15 cellular contexts compared by ENCODE assay signal in the genomic region with DNA sequence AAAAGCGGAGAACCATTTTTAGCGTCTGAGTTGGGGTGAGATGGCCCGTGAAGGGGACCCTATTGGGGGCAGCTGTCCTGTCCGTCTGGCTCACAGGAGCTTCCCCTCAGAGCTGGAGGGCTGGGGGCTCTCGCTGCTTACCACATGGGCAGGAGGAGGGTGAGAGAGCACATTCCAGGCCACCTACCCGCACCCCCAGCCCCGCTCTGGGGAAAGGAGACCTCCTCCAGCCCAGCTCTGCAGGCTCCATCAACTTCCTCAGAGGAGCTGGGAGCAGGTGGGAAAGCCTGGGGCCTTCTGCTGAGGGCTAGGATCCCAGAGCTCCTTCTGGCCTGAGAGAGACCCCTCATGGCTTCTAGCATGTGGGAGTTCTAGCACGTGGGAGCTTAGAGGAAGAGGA.
"Had no signal": no experiment of that assay in that cellular context is flagged by ENCODE, and none has a peak within 500 bp of the region (broad histone marks: within the 10 kb centered on the region; RNA-seq: fewer than 3 reads in every experiment).

No MANE protein-coding gene starts in this region.

- H3K27me3 ChIP-seq: brain microvascular endothelial cell, upper lobe of right lung had no signal

- H3K36me3 ChIP-seq: brain microvascular endothelial cell, upper lobe of right lung had no signal

- H3K27ac ChIP-seq: brain microvascular endothelial cell, foreskin keratinocyte had no signal

- DNase-seq: activated B cell treated with CpG ODN at 0.5 μM for 24 hours; activated CD4-positive, alpha-beta T cell treated with anti-CD3 and anti-CD28 coated beads for 48 hours; activated CD8-positive, alpha-beta T cell treated with anti-CD3 and anti-CD28 coated beads for 36 hours; activated effector memory CD4-positive, alpha-beta T cell treated with anti-CD3 and anti-CD28 coated beads, Interleukin-2, amount 50 U/mL, for 16 hours; activated T-cell treated with anti-CD3 and anti-CD28 coated beads, Interleukin-2, amount 50 U/mL, for 48 hours; brain microvascular endothelial cell; effector CD8-positive, alpha-beta T cell; foreskin keratinocyte; glutamatergic neuron; kidney glomerular epithelial cell; posterior cingulate gyrus; retina; stimulated activated CD4-positive, alpha-beta T cell treated with anti-CD3 and anti-CD28 coated beads, Interleukin-4, amount 100 ng/mL, for 24 hours; T-helper 17 cell; upper lobe of right lung had no signal

- H3K9me3 ChIP-seq: upper lobe of right lung had no signal
